ENCODE assay signal across 10 cellular contexts in the genomic region with DNA sequence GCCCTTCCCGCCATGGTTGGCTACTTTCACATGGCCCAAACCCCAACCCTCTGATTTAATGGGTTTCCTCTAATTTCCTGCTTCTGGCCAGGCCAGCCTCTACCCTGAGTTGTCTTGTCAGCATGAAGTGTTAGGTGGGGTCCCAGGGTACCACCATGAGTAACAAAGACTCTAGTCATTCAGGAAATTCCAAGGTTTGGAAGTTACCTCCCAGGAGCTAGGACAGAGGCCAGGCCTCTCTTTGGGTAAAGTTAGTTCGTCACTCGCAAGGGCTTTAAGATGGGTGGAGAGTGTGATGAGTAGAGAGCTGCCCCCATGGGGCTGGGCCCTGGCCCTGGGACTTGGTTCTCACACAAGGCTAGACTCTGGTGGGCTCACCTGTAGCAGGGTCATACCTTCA. TPM values are rescaled to one million over a fixed set of nuclear protein-coding genes. Genes with fewer than 3 reads are reported as not detected.
DNase-seq lines count a peak whose midpoint lies in the region; ATAC-seq and TF ChIP-seq lines count a peak whose summit lies in the region.
"Had no signal": no experiment of that assay in that cellular context is flagged by ENCODE, and none has a peak within 500 bp of the region (broad histone marks: within the 10 kb centered on the region; RNA-seq: fewer than 3 reads in every experiment).

No MANE protein-coding gene starts in this region.

- H3K27ac ChIP-seq in esophagus squamous epithelium (peak overlapping the region; percentile 51 to 70 (median 62)), spleen (peak overlapping the region in 6 of 8 donors; percentile 0 to 72 (median 62))

- peak; percentile 75 for DNase-seq in EH (ENCODE audit: low read depth)
- DNase-seq in T-cell: no peak
- DNase-seq in esophagus squamous epithelium (lab: John Stamatoyannopoulos, UW): no peak
- no peak for DNase-seq in spleen
- no peak for DNase-seq in occipital lobe (lab: John Stamatoyannopoulos, UW)
- DNase-seq in ureter (ENCODE audit: low spot score): no peak
- DNase-seq in NCI-H446 (lab: John Stamatoyannopoulos, UW): no peak
- DNase-seq: glutamatergic neuron had no signal

- peak overlapping the region; percentile 80 to 91 for H3K27ac Mint-ChIP-seq in T-cell

- POLR2A ChIA-PET in T-cell (lab: Charles Lee): no interaction called here

- no peak for TF ChIP-seq POLR2A in esophagus squamous epithelium (IDR thresholded peaks at IDR 0.05)
- no peak for TF ChIP-seq POLR2A in spleen (IDR thresholded peaks at IDR 0.05)

- intact Hi-C loops in esophagus squamous epithelium (cut with DNase I): no loop called here
- intact Hi-C loops in spleen (cut with DNase I; ENCODE audit: low total_unique reads): loop anchor here (10.0 kb wide), 1 partner anchor 147 kb away; no protein-coding TSS in a partner anchor

- H3K27me3 ChIP-seq in esophagus squamous epithelium (no peaks in the 10 kb centered on the region), spleen (replicated peaks in 1 of 7) (no peaks in the 10 kb centered on the region)

- peaks cover 51% of the 10 kb centered on the region for H3K36me3 Mint-ChIP-seq in T-cell

- no peaks in the 10 kb centered on the region for H3K9me3 Mint-ChIP-seq in T-cell

- H3K4me1 ChIP-seq in esophagus squamous epithelium (peaks cover 10 to 56% (median 37%) of the 10 kb centered on the region in 3 donors), spleen (peaks cover 3 to 39% (median 19%) of the 10 kb centered on the region in 6 donors)

- WGBS in esophagus squamous epithelium, 2 donors: 58 to 100% methylated on average over 1 to 3 of the region's 3 CpGs
- 84 to 92% (median 89%) methylated on average over 3 of the region's 3 CpGs for WGBS in spleen, 5 donors

- H3K4me3 ChIP-seq in esophagus squamous epithelium (no peak overlapping the region), spleen (no peak overlapping the region)
- H3K4me3 ChIP-seq: K562 had no signal

- no peaks in the 10 kb centered on the region for H3K27me3 Mint-ChIP-seq in T-cell

- ATAC-seq in T-cell (replicated peaks in 1 of 4) (no peak), HG03135 (IDR thresholded peaks at IDR 0.05; ENCODE audit: unreplicated experiment) (no peak)
- ATAC-seq: K562 had no signal

- H3K4me3 Mint-ChIP-seq in T-cell: no peak overlapping the region

- CTCF ChIA-PET in T-cell (lab: Charles Lee): no interaction called here

- peaks cover 43 to 53% (median 46%) of the 10 kb centered on the region in 3 donors for H3K4me1 Mint-ChIP-seq in T-cell

- TF ChIP-seq CTCF in esophagus squamous epithelium (IDR thresholded peaks at IDR 0.05) (no peak), spleen (IDR thresholded peaks at IDR 0.05 in 8 of 11, conservative IDR thresholded peaks at IDR 0.05 in 3 of 11) (no peak)

- H3K36me3 ChIP-seq in esophagus squamous epithelium: peaks cover 16 to 98% (median 26%) of the 10 kb centered on the region in 3 donors
- peaks cover 8 to 98% (median 65%) of the 10 kb centered on the region in 6 donors for H3K36me3 ChIP-seq in spleen

- H3K9me3 ChIP-seq in esophagus squamous epithelium (no peaks in the 10 kb centered on the region), spleen (no peaks in the 10 kb centered on the region)

RNA-seq across cellular contexts. Expression of a gene that starts 54.6 kb away (rescaled TPM):
- total RNA-seq in T-cell (10 to 100 TPM in 4 of 5 donors, 1 to 10 TPM in 1; 7.3 to 18.3 (median 11.1) TPM), esophagus squamous epithelium (1 to 10 TPM in 2 of 4 donors, under 1 TPM in 2; 0.45 to 1.9 (median 0.95) TPM), spleen (1 to 10 TPM; 1.4 to 5.6 (median 3.7) TPM), occipital lobe (9.2 TPM), ureter (4.9 TPM)
- polyA plus RNA-seq in spleen: 1 to 10 TPM; 2.2 to 3.9 (median 3.0) TPM
